In genomic region chr2:120797421-120798289, GRCh38 we compare ENCODE assay signal across 22 cellular contexts.
A peak's percentile ranks its signal among the peaks of the same experiment; 100 is the strongest.
DNase-seq lines count a peak whose midpoint lies in the region; TF ChIP-seq lines count a peak whose summit lies in the region.
"Had no signal": no experiment of that assay in that cellular context is flagged by ENCODE, and none has a peak within 500 bp of the region (broad histone marks: within the 10 kb centered on the region; RNA-seq: fewer than 3 reads in every experiment).

No MANE protein-coding gene starts in this region.

- DNase-seq in NCI-H1417 (lab: John Stamatoyannopoulos, UW) (peak in 2 of 3 experiments; percentile 25 to 63), NCI-H1417 treated with DMSO at 0.1 percent for 48 hours (lab: John Stamatoyannopoulos, UW) (no peak), SK-N-MC (ENCODE audit: low read depth, low spot score) (no peak), fibroblast of peridontal ligament (ENCODE audit: extremely low read depth) (peak; percentile 35), sigmoid colon (peak; percentile 87), left ventricle myocardium inferior (no peak)
- DNase-seq in stimulated activated naive CD4-positive, alpha-beta T cell (lab: John Stamatoyannopoulos, UW), result no peak
- DNase-seq in central memory CD4-positive, alpha-beta T cell, result no peak
- DNase-seq: 8988T; activated CD4-positive, alpha-beta T cell treated with anti-CD3 and anti-CD28 coated beads for 48 hours; CD4-positive, CD25-positive, alpha-beta regulatory T cell; cortex of kidney; DND-41; immature natural killer cell; MG63; naive thymus-derived CD8-positive, alpha-beta T cell; NCI-H187; NCI-H526; PC-9; stimulated activated CD4-positive, alpha-beta T cell treated with anti-CD3 and anti-CD28 coated beads, Interleukin-15, amount 100 ng/mL, for 24 hours; stimulated activated naive CD8-positive, alpha-beta T cell treated with anti-CD3 and anti-CD28 coated beads, Interleukin-15, Interleukin-2, amounts not matched to agents 100 U/mL and 50 U/mL, for 24 hours had no signal

- H3K27ac ChIP-seq in SK-N-MC (peak overlapping the region; percentile 14; the same call in 1 of the 2 replicates), sigmoid colon (peak overlapping the region; percentile 1 to 76 (median 72)), left ventricle myocardium inferior (replicated peaks) (no peak overlapping the region)
- H3K27ac ChIP-seq: PC-9 had no signal

- TF ChIP-seq CTCF in sigmoid colon (IDR thresholded peaks at IDR 0.05), result no peak
- no peak for TF ChIP-seq CTCF in left ventricle myocardium inferior (IDR thresholded peaks at IDR 0.05; ENCODE audit: borderline replicate concordance)

- H3K9ac ChIP-seq in SK-N-MC (ENCODE audit: insufficient read length), result no peak overlapping the region

- H3K27me3 ChIP-seq in sigmoid colon (no peaks in the 10 kb centered on the region), left ventricle myocardium inferior (ENCODE audit: low read depth) (peaks cover 9% of the 10 kb centered on the region)
- H3K27me3 ChIP-seq: MG63 had no signal

- no peak for TF ChIP-seq POLR2A in sigmoid colon (IDR thresholded peaks at IDR 0.05)

- H3K9me3 ChIP-seq in SK-N-MC (ENCODE audit: low read depth, low read length) (no peaks in the 10 kb centered on the region), sigmoid colon (no peaks in the 10 kb centered on the region), left ventricle myocardium inferior (replicated peaks) (no peaks in the 10 kb centered on the region)
- H3K9me3 ChIP-seq: MG63 had no signal

- intact Hi-C loops in sigmoid colon (cut with DNase I) (loop anchor here (2.0 to 5.0 kb wide), 2 partner anchors 60 to 69 kb away; partner anchors contain the start of gene GLI2), left ventricle myocardium inferior (cut with micrococcal nuclease) (no loop called here)

- H3K4me3 ChIP-seq in SK-N-MC (no peak overlapping the region), sigmoid colon (peak overlapping the region in 2 of 4 donors; percentile 16 to 24), left ventricle myocardium inferior (no peak overlapping the region)
- H3K4me3 ChIP-seq: lung, MG63, PC-9 had no signal

- no peak for TF ChIP-seq EP300 in sigmoid colon (IDR thresholded peaks at IDR 0.05)

- peaks cover 0 to 32% (median 29%) of the 10 kb centered on the region in 4 donors for H3K4me1 ChIP-seq in sigmoid colon
- no peaks in the 10 kb centered on the region for H3K4me1 ChIP-seq in left ventricle myocardium inferior

- WGBS in sigmoid colon, 2 donors, result 82 to 84% methylated on average over 24 of the region's 24 CpGs

- no peaks in the 10 kb centered on the region for H3K36me3 ChIP-seq in SK-N-MC (ENCODE audit: insufficient read depth, low read length)
- H3K36me3 ChIP-seq in sigmoid colon, result no peaks in the 10 kb centered on the region
- H3K36me3 ChIP-seq in left ventricle myocardium inferior, result no peaks in the 10 kb centered on the region
- H3K36me3 ChIP-seq: MG63 had no signal

Comparison
In these comparisons a context has a peak if more than half of its experiments do, and no peak if none do; other contexts are left out.
1. DNase-seq: peak in NCI-H1417 (2 of 3), fibroblast of peridontal ligament (single experiment) and sigmoid colon (single experiment); none in NCI-H1417 treated with DMSO at 0.1 percent for 48 hours (single experiment), SK-N-MC (single experiment), stimulated activated naive CD4-positive, alpha-beta T cell (0 of 6), left ventricle myocardium inferior (single experiment) and central memory CD4-positive, alpha-beta T cell (single experiment).